In genomic region chr17:29568331-29569244, GRCh38 we compare ENCODE assay signal across 1 cellular context.
TF ChIP-seq lines count a peak whose summit lies in the region.

Gene TP53I13, plus strand, starts transcription at chr17:29568701. Its CDS starts 58 bp downstream, at chr17:29568759.

TF ChIP-seq in HepG2, 621 proteins besides CTCF, POLR2A, EP300 and RAD21 (continued from another document and continues in another):
- TF ChIP-seq THRA (CRISPR knock-in tag; IDR thresholded peaks at IDR 0.05; ENCODE audit: borderline replicate concordance) (0 out of 2 replicates have a peak, but pooled peaks have one; percentile 6), ZFP36L2 (CRISPR knock-in tag; IDR thresholded peaks at IDR 0.05) (no peak), RCOR2 (CRISPR knock-in tag; IDR thresholded peaks at IDR 0.05) (no peak), FOXM1 (CRISPR knock-in tag; IDR thresholded peaks at IDR 0.05) (no peak), ZSCAN20 (CRISPR knock-in tag; IDR thresholded peaks at IDR 0.05; ENCODE audit: borderline replicate concordance) (no peak), ZNF749 (CRISPR knock-in tag; IDR thresholded peaks at IDR 0.05; ENCODE audit: borderline replicate concordance) (peak; percentile 80), MED1 (CRISPR knock-in tag; IDR thresholded peaks at IDR 0.05) (peak; percentile 31; the same call in 1 of the 2 replicates), ZNF331 (CRISPR knock-in tag; IDR thresholded peaks at IDR 0.05) (peak; percentile 22; the same call in 1 of the 2 replicates), ZFP1 (CRISPR knock-in tag; IDR thresholded peaks at IDR 0.05) (0 out of 2 replicates have a peak, but pooled peaks have one; percentile 47), KLF11 (CRISPR knock-in tag; IDR thresholded peaks at IDR 0.05) (0 out of 2 replicates have a peak, but pooled peaks have one; percentile 46), ZNF431 (CRISPR knock-in tag; IDR thresholded peaks at IDR 0.05; ENCODE audit: borderline replicate concordance, low read depth) (0 out of 2 replicates have a peak, but pooled peaks have one; percentile 59), SOX5 (CRISPR knock-in tag; IDR thresholded peaks at IDR 0.05; ENCODE audit: borderline replicate concordance) (0 out of 2 replicates have a peak, but pooled peaks have one; percentile 22), ZNF720 (CRISPR knock-in tag; IDR thresholded peaks at IDR 0.05) (no peak), ZSCAN9 (CRISPR knock-in tag; IDR thresholded peaks at IDR 0.05; ENCODE audit: borderline replicate concordance) (peak; percentile 12; the same call in 1 of the 2 replicates), MTA1 (CRISPR knock-in tag; IDR thresholded peaks at IDR 0.05; ENCODE audit: borderline replicate concordance) (0 out of 2 replicates have a peak, but pooled peaks have one; percentile 11), ZNF619 (CRISPR knock-in tag; IDR thresholded peaks at IDR 0.05) (0 out of 2 replicates have a peak, but pooled peaks have one; percentile 13), HNF1A (IDR thresholded peaks at IDR 0.05; ENCODE audit: low read depth) (no peak), HNF1A (CRISPR knock-in tag; IDR thresholded peaks at IDR 0.05; ENCODE audit: borderline replicate concordance) (peak; percentile 28; the same call in 1 of the 2 replicates), ZNF512B (CRISPR knock-in tag; IDR thresholded peaks at IDR 0.05; ENCODE audit: borderline replicate concordance) (0 out of 2 replicates have a peak, but pooled peaks have one; percentile 13), PHF20 (CRISPR knock-in tag; IDR thresholded peaks at IDR 0.05) (peak; percentile 35), DMAP1 (CRISPR knock-in tag; IDR thresholded peaks at IDR 0.05) (peak; percentile 72), ZNF207 (IDR thresholded peaks at IDR 0.05; ENCODE audit: borderline replicate concordance) (no peak), ZNF513 (CRISPR knock-in tag; conservative IDR thresholded peaks at IDR 0.05) (no peak), KDM5B (CRISPR knock-in tag; IDR thresholded peaks at IDR 0.05; ENCODE audit: borderline replicate concordance) (peak; percentile 69; the same call in 1 of the 2 replicates), ZNF337 (CRISPR knock-in tag; IDR thresholded peaks at IDR 0.05; ENCODE audit: borderline replicate concordance, low read depth) (no peak), ZNF343 (CRISPR knock-in tag; IDR thresholded peaks at IDR 0.05) (no peak), CENPT (CRISPR knock-in tag; IDR thresholded peaks at IDR 0.05; ENCODE audit: low read depth) (0 out of 2 replicates have a peak, but pooled peaks have one; percentile 83), LCORL (IDR thresholded peaks at IDR 0.05) (no peak), LCORL (CRISPR knock-in tag; IDR thresholded peaks at IDR 0.05) (peak; percentile 31), MEF2D (CRISPR knock-in tag; IDR thresholded peaks at IDR 0.05) (0 out of 2 replicates have a peak, but pooled peaks have one; percentile 25)
- TF ChIP-seq, protein P1, sequence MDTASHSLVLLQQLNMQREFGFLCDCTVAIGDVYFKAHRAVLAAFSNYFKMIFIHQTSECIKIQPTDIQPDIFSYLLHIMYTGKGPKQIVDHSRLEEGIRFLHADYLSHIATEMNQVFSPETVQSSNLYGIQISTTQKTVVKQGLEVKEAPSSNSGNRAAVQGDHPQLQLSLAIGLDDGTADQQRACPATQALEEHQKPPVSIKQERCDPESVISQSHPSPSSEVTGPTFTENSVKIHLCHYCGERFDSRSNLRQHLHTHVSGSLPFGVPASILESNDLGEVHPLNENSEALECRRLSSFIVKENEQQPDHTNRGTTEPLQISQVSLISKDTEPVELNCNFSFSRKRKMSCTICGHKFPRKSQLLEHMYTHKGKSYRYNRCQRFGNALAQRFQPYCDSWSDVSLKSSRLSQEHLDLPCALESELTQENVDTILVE (CRISPR knock-in tag; IDR thresholded peaks at IDR 0.05), result 0 out of 2 replicates have a peak, but pooled peaks have one; percentile 17
- TF ChIP-seq, protein P2, sequence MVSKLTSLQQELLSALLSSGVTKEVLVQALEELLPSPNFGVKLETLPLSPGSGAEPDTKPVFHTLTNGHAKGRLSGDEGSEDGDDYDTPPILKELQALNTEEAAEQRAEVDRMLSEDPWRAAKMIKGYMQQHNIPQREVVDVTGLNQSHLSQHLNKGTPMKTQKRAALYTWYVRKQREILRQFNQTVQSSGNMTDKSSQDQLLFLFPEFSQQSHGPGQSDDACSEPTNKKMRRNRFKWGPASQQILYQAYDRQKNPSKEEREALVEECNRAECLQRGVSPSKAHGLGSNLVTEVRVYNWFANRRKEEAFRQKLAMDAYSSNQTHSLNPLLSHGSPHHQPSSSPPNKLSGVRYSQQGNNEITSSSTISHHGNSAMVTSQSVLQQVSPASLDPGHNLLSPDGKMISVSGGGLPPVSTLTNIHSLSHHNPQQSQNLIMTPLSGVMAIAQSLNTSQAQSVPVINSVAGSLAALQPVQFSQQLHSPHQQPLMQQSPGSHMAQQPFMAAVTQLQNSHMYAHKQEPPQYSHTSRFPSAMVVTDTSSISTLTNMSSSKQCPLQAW (CRISPR knock-in tag; IDR thresholded peaks at IDR 0.05), result peak; percentile 76; the same call in 1 of the 2 replicates
- TF ChIP-seq, protein P3, sequence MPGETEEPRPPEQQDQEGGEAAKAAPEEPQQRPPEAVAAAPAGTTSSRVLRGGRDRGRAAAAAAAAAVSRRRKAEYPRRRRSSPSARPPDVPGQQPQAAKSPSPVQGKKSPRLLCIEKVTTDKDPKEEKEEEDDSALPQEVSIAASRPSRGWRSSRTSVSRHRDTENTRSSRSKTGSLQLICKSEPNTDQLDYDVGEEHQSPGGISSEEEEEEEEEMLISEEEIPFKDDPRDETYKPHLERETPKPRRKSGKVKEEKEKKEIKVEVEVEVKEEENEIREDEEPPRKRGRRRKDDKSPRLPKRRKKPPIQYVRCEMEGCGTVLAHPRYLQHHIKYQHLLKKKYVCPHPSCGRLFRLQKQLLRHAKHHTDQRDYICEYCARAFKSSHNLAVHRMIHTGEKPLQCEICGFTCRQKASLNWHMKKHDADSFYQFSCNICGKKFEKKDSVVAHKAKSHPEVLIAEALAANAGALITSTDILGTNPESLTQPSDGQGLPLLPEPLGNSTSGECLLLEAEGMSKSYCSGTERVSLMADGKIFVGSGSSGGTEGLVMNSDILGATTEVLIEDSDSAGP (CRISPR knock-in tag; IDR thresholded peaks at IDR 0.05; ENCODE audit: borderline replicate concordance), result peak; percentile 24; the same call in 1 of the 2 replicates
- TF ChIP-seq, protein P4, sequence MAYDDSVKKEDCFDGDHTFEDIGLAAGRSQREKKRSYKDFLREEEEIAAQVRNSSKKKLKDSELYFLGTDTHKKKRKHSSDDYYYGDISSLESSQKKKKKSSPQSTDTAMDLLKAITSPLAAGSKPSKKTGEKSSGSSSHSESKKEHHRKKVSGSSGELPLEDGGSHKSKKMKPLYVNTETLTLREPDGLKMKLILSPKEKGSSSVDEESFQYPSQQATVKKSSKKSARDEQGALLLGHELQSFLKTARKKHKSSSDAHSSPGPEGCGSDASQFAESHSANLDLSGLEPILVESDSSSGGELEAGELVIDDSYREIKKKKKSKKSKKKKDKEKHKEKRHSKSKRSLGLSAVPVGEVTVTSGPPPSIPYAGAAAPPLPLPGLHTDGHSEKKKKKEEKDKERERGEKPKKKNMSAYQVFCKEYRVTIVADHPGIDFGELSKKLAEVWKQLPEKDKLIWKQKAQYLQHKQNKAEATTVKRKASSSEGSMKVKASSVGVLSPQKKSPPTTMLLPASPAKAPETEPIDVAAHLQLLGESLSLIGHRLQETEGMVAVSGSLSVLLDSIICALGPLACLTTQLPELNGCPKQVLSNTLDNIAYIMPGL (CRISPR knock-in tag; IDR thresholded peaks at IDR 0.05; ENCODE audit: borderline replicate concordance in 1 of 2, low read depth in 1 of 2), result peak; percentile 34 to 56; a peak in 1 of 4 replicates
- TF ChIP-seq, protein P5, sequence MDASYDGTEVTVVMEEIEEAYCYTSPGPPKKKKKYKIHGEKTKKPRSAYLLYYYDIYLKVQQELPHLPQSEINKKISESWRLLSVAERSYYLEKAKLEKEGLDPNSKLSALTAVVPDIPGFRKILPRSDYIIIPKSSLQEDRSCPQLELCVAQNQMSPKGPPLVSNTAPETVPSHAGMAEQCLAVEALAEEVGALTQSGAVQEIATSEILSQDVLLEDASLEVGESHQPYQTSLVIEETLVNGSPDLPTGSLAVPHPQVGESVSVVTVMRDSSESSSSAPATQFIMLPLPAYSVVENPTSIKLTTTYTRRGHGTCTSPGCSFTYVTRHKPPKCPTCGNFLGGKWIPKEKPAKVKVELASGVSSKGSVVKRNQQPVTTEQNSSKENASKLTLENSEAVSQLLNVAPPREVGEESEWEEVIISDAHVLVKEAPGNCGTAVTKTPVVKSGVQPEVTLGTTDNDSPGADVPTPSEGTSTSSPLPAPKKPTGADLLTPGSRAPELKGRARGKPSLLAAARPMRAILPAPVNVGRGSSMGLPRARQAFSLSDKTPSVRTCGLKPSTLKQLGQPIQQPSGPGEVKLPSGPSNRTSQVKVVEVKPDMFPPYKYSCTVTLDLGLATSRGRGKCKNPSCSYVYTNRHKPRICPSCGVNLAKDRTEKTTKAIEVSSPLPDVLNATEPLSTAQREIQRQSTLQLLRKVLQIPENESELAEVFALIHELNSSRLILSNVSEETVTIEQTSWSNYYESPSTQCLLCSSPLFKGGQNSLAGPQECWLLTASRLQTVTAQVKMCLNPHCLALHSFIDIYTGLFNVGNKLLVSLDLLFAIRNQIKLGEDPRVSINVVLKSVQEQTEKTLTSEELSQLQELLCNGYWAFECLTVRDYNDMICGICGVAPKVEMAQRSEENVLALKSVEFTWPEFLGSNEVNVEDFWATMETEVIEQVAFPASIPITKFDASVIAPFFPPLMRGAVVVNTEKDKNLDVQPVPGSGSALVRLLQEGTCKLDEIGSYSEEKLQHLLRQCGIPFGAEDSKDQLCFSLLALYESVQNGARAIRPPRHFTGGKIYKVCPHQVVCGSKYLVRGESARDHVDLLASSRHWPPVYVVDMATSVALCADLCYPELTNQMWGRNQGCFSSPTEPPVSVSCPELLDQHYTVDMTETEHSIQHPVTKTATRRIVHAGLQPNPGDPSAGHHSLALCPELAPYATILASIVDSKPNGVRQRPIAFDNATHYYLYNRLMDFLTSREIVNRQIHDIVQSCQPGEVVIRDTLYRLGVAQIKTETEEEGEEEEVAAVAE (CRISPR knock-in tag; IDR thresholded peaks at IDR 0.05; ENCODE audit: borderline replicate concordance), result 0 out of 2 replicates have a peak, but pooled peaks have one; percentile 31
